Comparison of ENCODE assay signal across 21 cellular contexts in genomic region chr1:247435026-247435770, GRCh38. TPM values are rescaled to one million over a fixed set of nuclear protein-coding genes. Genes with fewer than 3 reads are reported as not detected.
A peak's percentile ranks its signal among the peaks of the same experiment; 100 is the strongest.
DNase-seq lines count a peak whose midpoint lies in the region; ATAC-seq and TF ChIP-seq lines count a peak whose summit lies in the region.
"Had no signal": no experiment of that assay in that cellular context is flagged by ENCODE, and none has a peak within 500 bp of the region (broad histone marks: within the 10 kb centered on the region; RNA-seq: fewer than 3 reads in every experiment).

No MANE protein-coding gene starts in this region.

- peaks cover 11% of the 10 kb centered on the region for H3K4me1 Mint-ChIP-seq in activated T-cell treated with anti-CD3 and anti-CD28 coated beads, Interleukin-2, amount 50 U/mL, for 24 hours (ENCODE audit: low read depth)
- H3K4me1 Mint-ChIP-seq: activated CD8-positive, alpha-beta memory T cell treated with anti-CD3 and anti-CD28 coated beads, Interleukin-2, amount 10 ng/mL, durations not matched to agents 7 days and 5 days had no signal

- H3K4me3 ChIP-seq in osteoblast (ENCODE audit: insufficient read depth, low read length) (no peak overlapping the region), dorsolateral prefrontal cortex (no peak overlapping the region)
- H3K4me3 ChIP-seq: mucosa of descending colon, SK-N-MC had no signal

- no peaks in the 10 kb centered on the region for H3K27me3 ChIP-seq in osteoblast (ENCODE audit: insufficient read depth, low read length)
- H3K27me3 ChIP-seq in dorsolateral prefrontal cortex: no peaks in the 10 kb centered on the region

- no peaks in the 10 kb centered on the region for H3K9me3 Mint-ChIP-seq in activated T-cell treated with anti-CD3 and anti-CD28 coated beads, Interleukin-2, amount 50 U/mL, for 24 hours

- H3K79me2 ChIP-seq in osteoblast (ENCODE audit: insufficient read depth, low read length): no peaks in the 10 kb centered on the region

- no peak overlapping the region for H3K4me2 ChIP-seq in osteoblast (ENCODE audit: insufficient read depth, low read length)

- H3K27ac ChIP-seq in osteoblast (ENCODE audit: low read depth, low read length): no peak overlapping the region
- H3K27ac ChIP-seq in dorsolateral prefrontal cortex: no peak overlapping the region
- H3K27ac ChIP-seq: SK-N-MC had no signal

- intact Hi-C loops in dorsolateral prefrontal cortex (cut with DNase I): no loop called here

- H3K9me3 ChIP-seq in osteoblast (ENCODE audit: low read depth, low read length): no peaks in the 10 kb centered on the region
- H3K9me3 ChIP-seq: mucosa of descending colon had no signal

- no peak overlapping the region for H2AFZ ChIP-seq in osteoblast (ENCODE audit: low read length)

- ATAC-seq in GM18870 (IDR thresholded peaks at IDR 0.05; ENCODE audit: unreplicated experiment) (peak; percentile 31), HG02973 (IDR thresholded peaks at IDR 0.05; ENCODE audit: unreplicated experiment) (peak; percentile 32)
- ATAC-seq: activated CD8-positive, alpha-beta memory T cell treated with anti-CD3 and anti-CD28 coated beads, Interleukin-2, amount 10 ng/mL, durations not matched to agents 7 days and 5 days; mucosa of descending colon; stimulated activated memory B cell treated with anti-CD40 and anti-IgM and Interleukin-4, amounts not matched to agents 10 μg/mL and 1 μg/mL and 100 μg/mL, for 72 hours had no signal

- TF ChIP-seq CTCF in osteoblast (IDR thresholded peaks at IDR 0.05; ENCODE audit: extremely low read depth, low read depth, low read length): no peak
- no peak for TF ChIP-seq CTCF in dorsolateral prefrontal cortex (IDR thresholded peaks at IDR 0.05 in 54 of 56, conservative IDR thresholded peaks at IDR 0.05 in 2 of 56; ENCODE audit: low read depth in 1 of 56, partially characterized antibody in 56 of 56)

- H3K4me1 ChIP-seq in osteoblast (ENCODE audit: insufficient read depth, low read length): no peaks in the 10 kb centered on the region

- no peaks in the 10 kb centered on the region for H3K36me3 ChIP-seq in osteoblast (ENCODE audit: insufficient read depth, low read length)

- DNase-seq in NOMO-1 treated with dmso at 0.1 percent for 144 hours (lab: John Stamatoyannopoulos, UW; ENCODE audit: unreplicated experiment) (peak; percentile 97), osteoblast (ENCODE audit: insufficient read length, low spot score, missing footprints) (peak; percentile 61), NCI-H128 (lab: John Stamatoyannopoulos, UW; ENCODE audit: unreplicated experiment) (no peak), NCI-H524 (lab: John Stamatoyannopoulos, UW) (no peak), dorsolateral prefrontal cortex (no peak)
- no peak for DNase-seq in activated T-cell treated with anti-CD3 and anti-CD28 coated beads, Interleukin-2, amount 50 U/mL, for 24 hours
- DNase-seq: activated CD4-positive, alpha-beta T cell treated with anti-CD3 and anti-CD28 coated beads for 4 hours; activated CD8-positive, alpha-beta memory T cell treated with anti-CD3 and anti-CD28 coated beads, Interleukin-2, amount 10 ng/mL, durations not matched to agents 7 days and 5 days; activated effector memory CD4-positive, alpha-beta T cell treated with Interleukin-2 at 50 U/mL for 16 hours; AML-193; amniotic stem cell; H7; mucosa of descending colon; NCI-H187; NCI-H226 had no signal

- no peak overlapping the region for H3K27ac Mint-ChIP-seq in activated T-cell treated with anti-CD3 and anti-CD28 coated beads, Interleukin-2, amount 50 U/mL, for 24 hours
- H3K27ac Mint-ChIP-seq: activated CD8-positive, alpha-beta memory T cell treated with anti-CD3 and anti-CD28 coated beads, Interleukin-2, amount 10 ng/mL, durations not matched to agents 7 days and 5 days; stimulated activated memory B cell treated with anti-CD40 and anti-IgM and Interleukin-4, amounts not matched to agents 10 μg/mL and 1 μg/mL and 100 μg/mL, for 72 hours had no signal

- H3K4me3 Mint-ChIP-seq in activated T-cell treated with anti-CD3 and anti-CD28 coated beads, Interleukin-2, amount 50 U/mL, for 24 hours: no peak overlapping the region
- H3K4me3 Mint-ChIP-seq: activated CD8-positive, alpha-beta memory T cell treated with anti-CD3 and anti-CD28 coated beads, Interleukin-2, amount 10 ng/mL, durations not matched to agents 7 days and 5 days; stimulated activated memory B cell treated with anti-CD40 and anti-IgM and Interleukin-4, amounts not matched to agents 10 μg/mL and 1 μg/mL and 100 μg/mL, for 72 hours had no signal

- H3K27me3 Mint-ChIP-seq in activated T-cell treated with anti-CD3 and anti-CD28 coated beads, Interleukin-2, amount 50 U/mL, for 24 hours: no peaks in the 10 kb centered on the region
- H3K27me3 Mint-ChIP-seq: activated CD8-positive, alpha-beta memory T cell treated with anti-CD3 and anti-CD28 coated beads, Interleukin-2, amount 10 ng/mL, durations not matched to agents 7 days and 5 days; stimulated activated memory B cell treated with anti-CD40 and anti-IgM and Interleukin-4, amounts not matched to agents 10 μg/mL and 1 μg/mL and 100 μg/mL, for 72 hours had no signal

- peaks cover 45% of the 10 kb centered on the region for H3K36me3 Mint-ChIP-seq in activated T-cell treated with anti-CD3 and anti-CD28 coated beads, Interleukin-2, amount 50 U/mL, for 24 hours (ENCODE audit: low read depth)
- H3K36me3 Mint-ChIP-seq: activated CD8-positive, alpha-beta memory T cell treated with anti-CD3 and anti-CD28 coated beads, Interleukin-2, amount 10 ng/mL, durations not matched to agents 7 days and 5 days had no signal

- no peaks in the 10 kb centered on the region for H4K20me1 ChIP-seq in osteoblast (ENCODE audit: insufficient read depth, low read length)

RNA-seq across cellular contexts. Expression of gene NLRP3, which starts 19.2 kb away (rescaled TPM):
- total RNA-seq in osteoblast: 0.36 and 0.59 TPM in 2 replicates
- total RNA-seq in dorsolateral prefrontal cortex: 1 to 10 TPM; 1.7 to 9.7 (median 4.3) TPM

RNA-seq across cellular contexts. Expression of gene OR2B11, which starts 22.7 kb away (rescaled TPM):
- not detected in 2 replicates for total RNA-seq in osteoblast
- total RNA-seq in dorsolateral prefrontal cortex: not detected
- total RNA-seq: activated CD8-positive, alpha-beta memory T cell treated with anti-CD3 and anti-CD28 coated beads, Interleukin-2, amount 10 ng/mL, durations not matched to agents 7 days and 5 days; cardiac septum; glomerular endothelial cell; H7; mucosa of descending colon had no signal

Comparison
In these comparisons a context has a peak if more than half of its experiments do, and no peak if none do; other contexts are left out.
1. DNase-seq: peak in NOMO-1 treated with dmso at 0.1 percent for 144 hours (single experiment) and osteoblast (single experiment); none in activated T-cell treated with anti-CD3 and anti-CD28 coated beads, Interleukin-2, amount 50 U/mL, for 24 hours (single experiment), NCI-H128 (single experiment), NCI-H524 (0 of 2) and dorsolateral prefrontal cortex (0 of 10).